Comparison of ENCODE assay signal across 12 cellular contexts in the genomic region with DNA sequence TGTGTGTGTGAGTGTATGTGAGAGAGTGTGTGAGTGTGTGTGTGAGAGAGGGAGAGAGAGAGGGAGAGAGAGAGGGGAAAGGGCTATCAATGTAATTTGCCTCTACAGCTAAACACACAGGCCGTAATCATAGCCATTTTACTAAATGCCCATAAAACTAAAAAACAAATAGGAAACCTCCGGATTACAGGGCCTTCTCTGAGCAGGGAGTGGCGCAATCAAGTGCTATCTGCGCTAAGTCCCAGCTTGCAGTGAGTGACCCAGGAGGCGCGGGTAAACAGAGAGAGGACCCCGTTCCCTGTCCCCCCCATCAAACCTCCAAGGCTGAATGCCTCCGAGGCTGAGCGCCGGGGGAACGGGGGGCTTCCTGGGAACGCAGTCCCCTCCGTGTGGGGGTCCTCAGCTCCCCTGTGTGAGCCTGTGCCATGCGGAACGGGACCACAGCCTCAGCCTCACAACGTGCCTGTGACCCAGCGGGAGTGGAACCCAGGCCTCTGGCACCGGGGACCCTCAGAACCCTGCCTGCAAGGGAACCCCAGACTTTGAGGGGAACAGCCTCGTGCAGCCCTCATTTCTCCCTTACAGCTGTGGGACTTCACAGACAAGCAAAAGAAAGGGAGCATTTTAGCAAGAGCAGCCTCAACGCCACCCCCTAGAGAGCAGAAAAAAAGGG. TPM values are rescaled to one million over a fixed set of nuclear protein-coding genes. Genes with fewer than 3 reads are reported as not detected.
DNase-seq lines count a peak whose midpoint lies in the region; ATAC-seq and TF ChIP-seq lines count a peak whose summit lies in the region.
"Had no signal": no experiment of that assay in that cellular context is flagged by ENCODE, and none has a peak within 500 bp of the region (broad histone marks: within the 10 kb centered on the region; RNA-seq: fewer than 3 reads in every experiment).

No MANE protein-coding gene starts in this region.

- H3K4me3 ChIP-seq in LNCaP clone FGC (ENCODE audit: low read depth, low read length) = no peak overlapping the region
- H3K4me3 ChIP-seq in OCI-LY7 (ENCODE audit: low read depth, low read length, poor library complexity, severe bottlenecking) = no peak overlapping the region
- no peak overlapping the region for H3K4me3 ChIP-seq in lower lobe of right lung
- H3K4me3 ChIP-seq: esophagus squamous epithelium, right atrium auricular region had no signal

- H3K9me2 ChIP-seq in OCI-LY7 (ENCODE audit: insufficient read depth, low read length) = no peaks in the 10 kb centered on the region

- no peak overlapping the region for H2AFZ ChIP-seq in OCI-LY7 (ENCODE audit: low read length)

- H3K4me1 ChIP-seq in OCI-LY7 (ENCODE audit: insufficient read depth, low read length, poor library complexity, severe bottlenecking) (peaks cover 66% of the 10 kb centered on the region), lower lobe of right lung (no peaks in the 10 kb centered on the region)
- H3K4me1 ChIP-seq: esophagus squamous epithelium had no signal

- no peaks in the 10 kb centered on the region for H4K20me1 ChIP-seq in OCI-LY7 (ENCODE audit: insufficient read depth, low read length)

- no peaks in the 10 kb centered on the region for H3K9me3 Mint-ChIP-seq in Calu3 (ENCODE audit: low read depth, unreplicated experiment)
- H3K9me3 Mint-ChIP-seq: CD4-positive, alpha-beta T cell had no signal

- H3K4me3 Mint-ChIP-seq in Calu3 (ENCODE audit: low read depth, unreplicated experiment) = peak overlapping the region; percentile 52
- H3K4me3 Mint-ChIP-seq: CD4-positive, alpha-beta T cell had no signal

- H3K4me2 ChIP-seq in OCI-LY7 (ENCODE audit: low read length) = no peak overlapping the region; the same call in 1 of the 2 replicates

- ATAC-seq in lower lobe of right lung (no peak), HG03565 (IDR thresholded peaks at IDR 0.05; ENCODE audit: unreplicated experiment) (no peak)

- H3K27me3 Mint-ChIP-seq in Calu3 (ENCODE audit: unreplicated experiment) = no peaks in the 10 kb centered on the region

- H3K27ac Mint-ChIP-seq in Calu3 (ENCODE audit: unreplicated experiment) = peak overlapping the region; percentile 2
- H3K27ac Mint-ChIP-seq: CD4-positive, alpha-beta T cell had no signal

- H3K27ac ChIP-seq in OCI-LY7 (ENCODE audit: low read depth, low read length, poor library complexity, severe bottlenecking) (peak overlapping the region; percentile 82), lower lobe of right lung (no peak overlapping the region)
- H3K27ac ChIP-seq: esophagus squamous epithelium, right atrium auricular region had no signal

- POLR2A ChIA-PET in OCI-LY7 (lab: Charles Lee) = interaction anchor here (1.2 to 2.2 kb wide), 2 partner anchors 54 to 105 kb away, joined by 3 to 10 read pairs; no protein-coding TSS in a partner anchor

- BruUV-seq in Calu3 (replicated peaks; lab: Mats Ljungman, UMichigan) (no TSS peak), OCI-LY7 (replicated peaks; lab: Mats Ljungman, UMichigan) (no TSS peak)

- no peaks in the 10 kb centered on the region for H3K27me3 ChIP-seq in lower lobe of right lung (ENCODE audit: low read depth)
- H3K27me3 ChIP-seq: esophagus squamous epithelium, right atrium auricular region had no signal

- DNase-seq in Calu3 (no peak), LNCaP clone FGC (ENCODE audit: low read depth) (peak; percentile 62), OCI-LY7 (ENCODE audit: low spot score) (no peak), lower lobe of right lung (peak; percentile 33), A172 (ENCODE audit: low spot score) (no peak), SKM-1 (lab: John Stamatoyannopoulos, UW; ENCODE audit: unreplicated experiment) (no peak)
- no peak for DNase-seq in stimulated activated CD4-positive, alpha-beta T cell treated with anti-CD3 and anti-CD28 coated beads, Interleukin-4, amount 100 ng/mL, for 4 hours
- DNase-seq: CD4-positive, alpha-beta T cell; esophagus squamous epithelium; NCI-H187 treated with DMSO at 0.1 percent for 48 hours had no signal

- peaks cover 51% of the 10 kb centered on the region for H3K4me1 Mint-ChIP-seq in Calu3 (ENCODE audit: low read depth, unreplicated experiment)

- CTCF ChIA-PET in Calu3 (lab: Charles Lee) (no interaction called here), OCI-LY7 (lab: Charles Lee; ENCODE audit: unreplicated experiment) (interaction anchor here (0.7 to 1.5 kb wide), 2 partner anchors 79 to 108 kb away, joined by 3 to 6 read pairs; no protein-coding TSS in a partner anchor)

- intact Hi-C loops in Calu3 (cut with micrococcal nuclease; ENCODE audit: unreplicated experiment) = loop anchor here (5.0 kb wide), 2 partner anchors 100 to 150 kb away; no protein-coding TSS in a partner anchor
- intact Hi-C loops in OCI-LY7 (cut with micrococcal nuclease; ENCODE audit: unreplicated experiment) = loop anchor here (5.0 kb wide), 1 partner anchor 315 kb away; no protein-coding TSS in a partner anchor
- intact Hi-C loops in lower lobe of right lung (cut with DNase I) = no loop called here

- no peak for TF ChIP-seq CTCF in Calu3 (IDR thresholded peaks at IDR 0.05; ENCODE audit: unreplicated experiment)
- TF ChIP-seq CTCF in LNCaP clone FGC (IDR thresholded peaks at IDR 0.05; ENCODE audit: control insufficient read depth, extremely low read depth, insufficient read depth) = no peak
- no peak for TF ChIP-seq CTCF in OCI-LY7 (conservative IDR thresholded peaks at IDR 0.05; ENCODE audit: low read length)
- TF ChIP-seq CTCF in lower lobe of right lung (IDR thresholded peaks at IDR 0.05) = no peak

- H3K9me3 ChIP-seq in OCI-LY7 (ENCODE audit: low read length) (no peaks in the 10 kb centered on the region), lower lobe of right lung (no peaks in the 10 kb centered on the region)
- H3K9me3 ChIP-seq: esophagus squamous epithelium, right atrium auricular region had no signal

- no peaks in the 10 kb centered on the region for H3K36me3 ChIP-seq in OCI-LY7 (ENCODE audit: insufficient read depth, low read length)
- no peaks in the 10 kb centered on the region for H3K36me3 ChIP-seq in lower lobe of right lung
- H3K36me3 ChIP-seq: esophagus squamous epithelium, right atrium auricular region had no signal

- H3K79me2 ChIP-seq in OCI-LY7 (ENCODE audit: insufficient read depth, low read depth, low read length) = peaks cover 16% of the 10 kb centered on the region; the same call in 1 of the 2 replicates

- H3K36me3 Mint-ChIP-seq in Calu3 (ENCODE audit: insufficient read depth, unreplicated experiment) = peaks cover 9% of the 10 kb centered on the region

RNA-seq across cellular contexts. Expression of gene ID2, which starts 54.7 kb away (rescaled TPM):
- total RNA-seq in Calu3 (2022) (77.8 and 92.5 TPM in 2 replicates), OCI-LY7 (2022) (69.8 and 79.3 TPM in 2 replicates), lower lobe of right lung (102 TPM)
- 439 and 498 TPM in 2 replicates for total RNA-seq in OCI-LY7 (2014; rRNA removed; shearing (Covaris generic))
- total RNA-seq in A172 (2014; rRNA removed; shearing (Covaris generic)) = 63.8 and 98.8 TPM in 2 replicates

Comparison
In these comparisons a context has a peak if more than half of its experiments do, and no peak if none do; other contexts are left out.
1. DNase-seq: peak in LNCaP clone FGC (single experiment) and lower lobe of right lung (single experiment); none in Calu3 (single experiment), OCI-LY7 (single experiment), stimulated activated CD4-positive, alpha-beta T cell treated with anti-CD3 and anti-CD28 coated beads, Interleukin-4, amount 100 ng/mL, for 4 hours (0 of 2), A172 (single experiment) and SKM-1 (single experiment).